Comparison of ENCODE assay signal across 16 cellular contexts in the genomic region with DNA sequence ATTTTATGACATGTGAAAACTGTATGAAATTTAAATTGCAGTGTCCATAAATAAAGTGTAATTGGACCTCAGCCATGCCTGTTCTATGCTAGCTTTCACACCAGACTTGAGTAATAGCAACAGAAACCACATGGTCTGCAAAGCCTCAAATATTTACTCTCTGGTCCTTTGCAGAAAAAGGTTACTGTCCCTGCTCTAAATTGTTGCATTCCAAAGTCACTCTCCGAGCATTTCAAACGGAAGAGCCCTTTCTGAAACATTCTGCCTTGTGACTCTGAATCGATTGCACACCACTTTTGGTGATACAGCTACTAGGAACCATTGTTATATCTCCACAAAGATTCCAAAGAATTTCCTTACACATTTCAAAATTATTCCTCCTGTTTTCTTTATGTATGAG.
DNase-seq lines count a peak whose midpoint lies in the region; ATAC-seq, FAIRE-seq and TF ChIP-seq lines count a peak whose summit lies in the region.
"Had no signal": no experiment of that assay in that cellular context is flagged by ENCODE, and none has a peak within 500 bp of the region (broad histone marks: within the 10 kb centered on the region; RNA-seq: fewer than 3 reads in every experiment).

No MANE protein-coding gene starts in this region.

- H3K27ac ChIP-seq in astrocyte (ENCODE audit: low read depth, low read length), result no peak overlapping the region
- no peak overlapping the region for H3K27ac ChIP-seq in hepatocyte
- H3K27ac ChIP-seq in foreskin keratinocyte, result no peak overlapping the region
- no peak overlapping the region for H3K27ac ChIP-seq in breast epithelium
- H3K27ac ChIP-seq: SK-N-MC, thyroid gland had no signal

- peaks cover 1% of the 10 kb centered on the region for H3K36me3 Mint-ChIP-seq in astrocyte (ENCODE audit: low read depth, unreplicated experiment)

- peaks cover 6% of the 10 kb centered on the region for H3K4me1 Mint-ChIP-seq in astrocyte (ENCODE audit: low read depth, unreplicated experiment)

- H3K27me3 Mint-ChIP-seq in astrocyte (ENCODE audit: low read depth, unreplicated experiment), result peaks cover 8% of the 10 kb centered on the region

- H3K9ac ChIP-seq in astrocyte (ENCODE audit: low read length), result no peak overlapping the region

- H3K36me3 ChIP-seq in astrocyte (ENCODE audit: insufficient read depth, low read length) (no peaks in the 10 kb centered on the region), hepatocyte (replicated peaks; ENCODE audit: insufficient read depth, low read depth) (no peaks in the 10 kb centered on the region), breast epithelium (no peaks in the 10 kb centered on the region)
- H3K36me3 ChIP-seq: thyroid gland had no signal

- H3K79me2 ChIP-seq in astrocyte (ENCODE audit: insufficient read depth, low read length) (no peaks in the 10 kb centered on the region), hepatocyte (no peaks in the 10 kb centered on the region)

- H3K27me3 ChIP-seq in astrocyte (ENCODE audit: insufficient read depth, low read length) (peaks cover 38% of the 10 kb centered on the region), hepatocyte (no peaks in the 10 kb centered on the region), foreskin keratinocyte (no peaks in the 10 kb centered on the region), breast epithelium (no peaks in the 10 kb centered on the region)
- H3K27me3 ChIP-seq: dorsolateral prefrontal cortex, thyroid gland had no signal

- peaks cover 7% of the 10 kb centered on the region for H3K9me3 Mint-ChIP-seq in astrocyte (ENCODE audit: unreplicated experiment)
- H3K9me3 Mint-ChIP-seq: CD4-positive, alpha-beta T cell had no signal

- no peaks in the 10 kb centered on the region for H3K9me2 ChIP-seq in hepatocyte (replicated peaks; ENCODE audit: insufficient read depth)

- FAIRE-seq in astrocyte (lab: Jason Lieb, UNC), result peak; percentile 73
- FAIRE-seq: frontal cortex, islet of Langerhans, TTC549 had no signal

- ATAC-seq in foreskin keratinocyte, result no peak
- ATAC-seq in GM21360 (IDR thresholded peaks at IDR 0.05; ENCODE audit: unreplicated experiment), result no peak

- H2AFZ ChIP-seq in astrocyte (ENCODE audit: low read depth, low read length), result no peak overlapping the region
- no peak overlapping the region for H2AFZ ChIP-seq in hepatocyte

- H4K20me1 ChIP-seq in astrocyte (ENCODE audit: insufficient read depth, low read length) (no peaks in the 10 kb centered on the region), hepatocyte (ENCODE audit: insufficient read depth, poor library complexity, severe bottlenecking) (no peaks in the 10 kb centered on the region)

- H3K4me1 ChIP-seq in astrocyte (ENCODE audit: insufficient read depth, low read length) (peaks cover 3% of the 10 kb centered on the region), hepatocyte (ENCODE audit: insufficient read depth) (no peaks in the 10 kb centered on the region), foreskin keratinocyte (no peaks in the 10 kb centered on the region), breast epithelium (no peaks in the 10 kb centered on the region)
- H3K4me1 ChIP-seq: thyroid gland had no signal

- 21% methylated on average over 3 of the region's 3 CpGs for WGBS in hepatocyte (ENCODE audit: low lambda C conversion rate, missing lambda C conversion rate)

- TF ChIP-seq CTCF in astrocyte (IDR thresholded peaks at IDR 0.05; ENCODE audit: insufficient read depth, low read depth, low read length) (no peak), hepatocyte (IDR thresholded peaks at IDR 0.05; ENCODE audit: poor library complexity) (no peak), foreskin keratinocyte (conservative IDR thresholded peaks at IDR 0.05) (no peak), breast epithelium (IDR thresholded peaks at IDR 0.05) (no peak)

- TF ChIP-seq POLR2A in breast epithelium (IDR thresholded peaks at IDR 0.05), result no peak

- H3K4me3 ChIP-seq in astrocyte (ENCODE audit: insufficient read depth, low read depth, low read length) (no peak overlapping the region), hepatocyte (no peak overlapping the region), breast epithelium (no peak overlapping the region)
- H3K4me3 ChIP-seq: dorsolateral prefrontal cortex, SK-N-MC, thyroid gland had no signal

- peak overlapping the region; percentile 44 for H3K27ac Mint-ChIP-seq in astrocyte (ENCODE audit: unreplicated experiment)
- H3K27ac Mint-ChIP-seq: CD4-positive, alpha-beta T cell; progenitor cell of endocrine pancreas had no signal

- no peaks in the 10 kb centered on the region for H3K9me3 ChIP-seq in astrocyte (ENCODE audit: insufficient read depth, low read depth, low read length)
- no peaks in the 10 kb centered on the region for H3K9me3 ChIP-seq in hepatocyte (ENCODE audit: low read depth)
- H3K9me3 ChIP-seq in breast epithelium, result no peaks in the 10 kb centered on the region
- H3K9me3 ChIP-seq: thyroid gland had no signal

- DNase-seq in HCEC 1CT (peak; percentile 43), astrocyte (ENCODE audit: low read depth) (peak; percentile 88), hepatocyte (ENCODE audit: low spot score) (no peak), stromal cell of bone marrow (ENCODE audit: low read depth) (peak; percentile 14), foreskin keratinocyte (no peak), breast epithelium (ENCODE audit: low spot score in 2 of 2) (no peak)
- DNase-seq: activated CD4-positive, alpha-beta T cell treated with anti-CD3 and anti-CD28 coated beads, Interleukin-2, amount 50 U/mL, for 4 hours; CD4-positive, alpha-beta T cell; dorsolateral prefrontal cortex; thyroid gland had no signal

- H3K4me3 Mint-ChIP-seq in astrocyte (ENCODE audit: unreplicated experiment), result no peak overlapping the region
- H3K4me3 Mint-ChIP-seq: CD4-positive, alpha-beta T cell had no signal

- H3K4me2 ChIP-seq in astrocyte (ENCODE audit: low read length), result peak overlapping the region; percentile 53
- H3K4me2 ChIP-seq in hepatocyte, result peak overlapping the region; percentile 5

- intact Hi-C loops in breast epithelium (cut with DNase I; ENCODE audit: low total_unique reads), result no loop called here

Comparison
In these comparisons a context has a peak if more than half of its experiments do, and no peak if none do; other contexts are left out.
1. DNase-seq: peak in HCEC 1CT (single experiment), astrocyte (single experiment) and stromal cell of bone marrow (single experiment); none in hepatocyte (single experiment), foreskin keratinocyte (0 of 2) and breast epithelium (0 of 2).